Comparison of ENCODE assay signal across 8 cellular contexts in genomic region chr19:7516281-7516862, GRCh38. TPM values are rescaled to one million over a fixed set of nuclear protein-coding genes. Genes with fewer than 3 reads are reported as not detected.
DNase-seq lines count a peak whose midpoint lies in the region; ATAC-seq and TF ChIP-seq lines count a peak whose summit lies in the region.

No MANE protein-coding gene starts in this region.

- H3K36me3 ChIP-seq in SJSA1 = no peaks in the 10 kb centered on the region; the same call in 1 of the 2 replicates

- no peaks in the 10 kb centered on the region for H3K27me3 ChIP-seq in SJSA1 (replicated peaks)

- H3K4me1 ChIP-seq in SJSA1 (replicated peaks) = peaks cover 27% of the 10 kb centered on the region

- TF ChIP-seq CTCF in fibroblast of pulmonary artery (IDR thresholded peaks at IDR 0.05; ENCODE audit: low read length, missing control alignments) (no peak), retinal pigment epithelial cell (conservative IDR thresholded peaks at IDR 0.05; ENCODE audit: low read depth, low read length) (no peak)

- no peaks in the 10 kb centered on the region for H3K9me3 ChIP-seq in SJSA1 (replicated peaks)

- H3K27ac ChIP-seq in SJSA1 = 0 out of 2 replicates have a peak overlapping the region, but pooled peaks have one; percentile 15

- H3K4me3 ChIP-seq in SJSA1 (peak overlapping the region; percentile 50), fibroblast of pulmonary artery (replicated peaks; ENCODE audit: low read depth, low read length) (peak overlapping the region; percentile 79), retinal pigment epithelial cell (ENCODE audit: low read length) (peak overlapping the region; percentile 78)

- peak; percentile 56 for DNase-seq in GM03348 (ENCODE audit: low spot score)
- no peak for DNase-seq in SJSA1 (ENCODE audit: low read depth in 1 of 2, low spot score in 2 of 2)
- no peak for DNase-seq in fibroblast of pulmonary artery (ENCODE audit: low read depth)
- DNase-seq in retinal pigment epithelial cell (ENCODE audit: low read depth) = no peak
- no peak for DNase-seq in NCI-H2227 treated with DMSO at 0.1 percent for 48 hours (lab: John Stamatoyannopoulos, UW)
- DNase-seq in NCI-H146 (lab: John Stamatoyannopoulos, UW) = no peak
- DNase-seq in stimulated activated CD4-positive, alpha-beta T cell treated with anti-CD3 and anti-CD28 coated beads, Interleukin-2, amount 100 ng/mL, for 48 hours = no peak

- ATAC-seq in HG03108 (IDR thresholded peaks at IDR 0.05; ENCODE audit: unreplicated experiment) = no peak

RNA-seq across cellular contexts. Expression of gene ZNF358, which starts 0.5 kb away (rescaled TPM):
- 31.4 and 33.7 TPM in 2 replicates for total RNA-seq in SJSA1 (2014; rRNA removed; shearing (Covaris generic))

RNA-seq across cellular contexts. Expression of gene MCOLN1, which starts 6.1 kb away (rescaled TPM):
- total RNA-seq in SJSA1 (2014; rRNA removed; shearing (Covaris generic)) = 2.9 and 5.5 TPM in 2 replicates

RNA-seq across cellular contexts. Expression of gene PNPLA6, which starts 19.1 kb away (rescaled TPM):
- total RNA-seq in SJSA1 (2014; rRNA removed; shearing (Covaris generic)) = 41.6 and 47.5 TPM in 2 replicates

RNA-seq across cellular contexts. Expression of gene PEX11G, which starts 27.5 kb away (rescaled TPM):
- total RNA-seq in SJSA1 (2014; rRNA removed; shearing (Covaris generic)) = 0.47 TPM in 1 of 2 replicates, not detected in the other
